ENCODE assay signal across 8 cellular contexts in genomic region chr6:29627762-29628418, GRCh38. TPM values are rescaled to one million over a fixed set of nuclear protein-coding genes. Genes with fewer than 3 reads are reported as not detected.
A peak's percentile ranks its signal among the peaks of the same experiment; 100 is the strongest.
DNase-seq lines count a peak whose midpoint lies in the region; ATAC-seq and TF ChIP-seq lines count a peak whose summit lies in the region.

No MANE protein-coding gene starts in this region.

- H3K4me1 Mint-ChIP-seq in activated naive CD8-positive, alpha-beta T cell treated with anti-CD3 and anti-CD28 coated beads, Interleukin-2, amount 50 U/mL, for 24 hours: peaks cover 31% of the 10 kb centered on the region
- peaks cover 58% of the 10 kb centered on the region for H3K4me1 Mint-ChIP-seq in type B pancreatic cell (ENCODE audit: unreplicated experiment)

- CTCF ChIA-PET in HEK293T (lab: Yijun Ruan, JAX): interaction anchor here (0.6 to 3.0 kb wide), 2 partner anchors 22 to 25 kb away, joined by 3 to 11 read pairs; no protein-coding TSS in a partner anchor

- peaks cover 2% of the 10 kb centered on the region for H3K36me3 Mint-ChIP-seq in activated naive CD8-positive, alpha-beta T cell treated with anti-CD3 and anti-CD28 coated beads, Interleukin-2, amount 50 U/mL, for 24 hours (ENCODE audit: low read depth)
- peaks cover 26% of the 10 kb centered on the region for H3K36me3 Mint-ChIP-seq in type B pancreatic cell

- no peak for TF ChIP-seq CTCF in type B pancreatic cell (conservative IDR thresholded peaks at IDR 0.05)

- no peaks in the 10 kb centered on the region for H3K9me3 Mint-ChIP-seq in activated naive CD8-positive, alpha-beta T cell treated with anti-CD3 and anti-CD28 coated beads, Interleukin-2, amount 50 U/mL, for 24 hours
- no peaks in the 10 kb centered on the region for H3K9me3 Mint-ChIP-seq in type B pancreatic cell

- H3K27ac Mint-ChIP-seq in activated naive CD8-positive, alpha-beta T cell treated with anti-CD3 and anti-CD28 coated beads, Interleukin-2, amount 50 U/mL, for 24 hours: peak overlapping the region; percentile 69
- peak overlapping the region; percentile 57 for H3K27ac Mint-ChIP-seq in type B pancreatic cell

- peak overlapping the region; percentile 85 for H3K4me3 Mint-ChIP-seq in activated naive CD8-positive, alpha-beta T cell treated with anti-CD3 and anti-CD28 coated beads, Interleukin-2, amount 50 U/mL, for 24 hours
- peak overlapping the region; percentile 92 for H3K4me3 Mint-ChIP-seq in type B pancreatic cell

- intact Hi-C loops in Right ventricle myocardium inferior (cut with DNase I): no loop called here

- peak; percentile 93 for DNase-seq in AG08396 (ENCODE audit: low spot score)
- DNase-seq in HEK293T (ENCODE audit: extremely low spot score): peak; percentile 62
- DNase-seq in SKM-1 treated with dmso at 0.1 percent for 144 hours (lab: John Stamatoyannopoulos, UW; ENCODE audit: unreplicated experiment): peak; percentile 61
- DNase-seq in activated naive CD8-positive, alpha-beta T cell treated with anti-CD3 and anti-CD28 coated beads, Interleukin-2, amount 50 U/mL, for 24 hours: peak; percentile 57
- peak; percentile 89 for DNase-seq in Right ventricle myocardium inferior (ENCODE audit: missing footprints)
- DNase-seq in occipital lobe (lab: John Stamatoyannopoulos, UW): peak; percentile 63
- peak; percentile 75 for DNase-seq in type B pancreatic cell (ENCODE audit: extremely low spot score, unreplicated experiment)

- POLR2A ChIA-PET in HEK293T (lab: Yijun Ruan, JAX): interaction anchor here (1.0 to 1.6 kb wide), 4 partner anchors 14 to 26 kb away, joined by 3 to 6 read pairs (median 4); no protein-coding TSS in a partner anchor

- H3K27me3 Mint-ChIP-seq in activated naive CD8-positive, alpha-beta T cell treated with anti-CD3 and anti-CD28 coated beads, Interleukin-2, amount 50 U/mL, for 24 hours: peaks cover 16% of the 10 kb centered on the region
- H3K27me3 Mint-ChIP-seq in type B pancreatic cell: peaks cover 43% of the 10 kb centered on the region

- ATAC-seq in activated naive CD8-positive, alpha-beta T cell treated with anti-CD3 and anti-CD28 coated beads, Interleukin-2, amount 50 U/mL, for 24 hours: peak; percentile 31
- ATAC-seq in Right ventricle myocardium inferior: peak; percentile 58
- ATAC-seq in GM18517 (IDR thresholded peaks at IDR 0.05; ENCODE audit: unreplicated experiment): no peak

TF ChIP-seq in HEK293T, 16 proteins besides CTCF, POLR2A, EP300 and RAD21:
- no peak for TF ChIP-seq ELF4 (IDR thresholded peaks at IDR 0.05)
- TF ChIP-seq L3MBTL2 (conservative IDR thresholded peaks at IDR 0.05): no peak
- TF ChIP-seq, protein P1, sequence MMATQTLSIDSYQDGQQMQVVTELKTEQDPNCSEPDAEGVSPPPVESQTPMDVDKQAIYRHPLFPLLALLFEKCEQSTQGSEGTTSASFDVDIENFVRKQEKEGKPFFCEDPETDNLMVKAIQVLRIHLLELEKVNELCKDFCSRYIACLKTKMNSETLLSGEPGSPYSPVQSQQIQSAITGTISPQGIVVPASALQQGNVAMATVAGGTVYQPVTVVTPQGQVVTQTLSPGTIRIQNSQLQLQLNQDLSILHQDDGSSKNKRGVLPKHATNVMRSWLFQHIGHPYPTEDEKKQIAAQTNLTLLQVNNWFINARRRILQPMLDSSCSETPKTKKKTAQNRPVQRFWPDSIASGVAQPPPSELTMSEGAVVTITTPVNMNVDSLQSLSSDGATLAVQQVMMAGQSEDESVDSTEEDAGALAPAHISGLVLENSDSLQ (IDR thresholded peaks at IDR 0.05): no peak
- no peak for TF ChIP-seq ARNT (IDR thresholded peaks at IDR 0.05)
- TF ChIP-seq CTBP1 (IDR thresholded peaks at IDR 0.05; ENCODE audit: borderline replicate concordance): no peak
- TF ChIP-seq FOXA1 (IDR thresholded peaks at IDR 0.05): no peak
- TF ChIP-seq BHLHE40 (IDR thresholded peaks at IDR 0.05; ENCODE audit: borderline replicate concordance): no peak
- no peak for TF ChIP-seq FOXK2 (IDR thresholded peaks at IDR 0.05)

RNA-seq across cellular contexts. Expression of gene GABBR1, which starts 5.1 kb away (rescaled TPM):
- total RNA-seq in Right ventricle myocardium inferior (19.0 TPM), occipital lobe (91.1 TPM), type B pancreatic cell (ENCODE audit: low replicate concordance) (26.6 and 71.7 TPM in 2 replicates)

RNA-seq across cellular contexts. Expression of gene MOG, which starts 29.0 kb away (rescaled TPM):
- total RNA-seq in Right ventricle myocardium inferior (12.6 TPM), occipital lobe (not detected), type B pancreatic cell (ENCODE audit: low replicate concordance) (not detected in 2 replicates)

RNA-seq across cellular contexts. Expression of gene OR2H2, which starts 43.0 kb away (rescaled TPM):
- total RNA-seq in Right ventricle myocardium inferior (not detected), occipital lobe (not detected), type B pancreatic cell (ENCODE audit: low replicate concordance) (not detected in 2 replicates)

RNA-seq across cellular contexts. Expression of gene ZFP57, which starts 53.1 kb away (rescaled TPM):
- total RNA-seq in Right ventricle myocardium inferior: not detected
- total RNA-seq in occipital lobe: not detected
- total RNA-seq in type B pancreatic cell (ENCODE audit: low replicate concordance): not detected in 2 replicates

Comparison
In these comparisons a context has a peak if more than half of its experiments do, and no peak if none do; other contexts are left out.
1. RNA of gene MOG, which starts 29.0 kb away (total RNA-seq): 12.6 TPM in Right ventricle myocardium inferior (single experiment); not detected in type B pancreatic cell and not detected in occipital lobe (single experiment); every median in the first group is over 10 times any median in the second.
2. Peak in every context shown above with its lines, with median percentiles within 50 percentile points of each other: DNase-seq.